Comparison of ENCODE assay signal across 23 cellular contexts in genomic region chr4:85455942-85456341, GRCh38. TPM values are rescaled to one million over a fixed set of nuclear protein-coding genes. Genes with fewer than 3 reads are reported as not detected.
DNase-seq lines count a peak whose midpoint lies in the region; ATAC-seq, FAIRE-seq and TF ChIP-seq lines count a peak whose summit lies in the region.
"Had no signal": no experiment of that assay in that cellular context is flagged by ENCODE, and none has a peak within 500 bp of the region (broad histone marks: within the 10 kb centered on the region; RNA-seq: fewer than 3 reads in every experiment).

No MANE protein-coding gene starts in this region.

- H3F3A ChIP-seq in OCI-LY1 (ENCODE audit: insufficient read depth, low read length) (no peaks in the 10 kb centered on the region), PC-3 (ENCODE audit: low read length, unreplicated experiment) (no peaks in the 10 kb centered on the region)

- H3K9me3 ChIP-seq in OCI-LY1 (ENCODE audit: low read length) = no peaks in the 10 kb centered on the region
- H3K9me3 ChIP-seq in PC-3 (ENCODE audit: low read length) = no peaks in the 10 kb centered on the region
- H3K9me3 ChIP-seq: A549, Caco-2 had no signal

- no TSS peak for BruUV-seq in PC-3 (replicated peaks; lab: Mats Ljungman, UMichigan)

- peak; percentile 58 for FAIRE-seq in bronchial epithelial cell (lab: Jason Lieb, UNC)
- FAIRE-seq: A549, D721Med, G401.6, GM12891, GM19239 had no signal

- no peaks in the 10 kb centered on the region for H3K27me3 ChIP-seq in OCI-LY1 (ENCODE audit: insufficient read depth, low read length)
- H3K27me3 ChIP-seq in bronchial epithelial cell (ENCODE audit: control insufficient read depth, insufficient read depth, low read length) = no peaks in the 10 kb centered on the region
- H3K27me3 ChIP-seq in PC-3 (ENCODE audit: low read length) = no peaks in the 10 kb centered on the region
- H3K27me3 ChIP-seq: BLaER1 treated with 17β-estradiol and CSF1 and Interleukin-3, amounts not matched to agents 10 nM and 100 nM had no signal

- peak overlapping the region in 1 of 2 donors; percentile 12 for H3K4me3 Mint-ChIP-seq in stimulated activated naive B cell treated with anti-CD40 and anti-IgM and Interleukin-4, amounts not matched to agents 10 μg/mL and 1 μg/mL and 100 μg/mL, for 72 hours
- H3K4me3 Mint-ChIP-seq: B cell; CD4-positive, alpha-beta T cell; CD8-positive, alpha-beta T cell had no signal

- POLR2A ChIA-PET in PC-3 (lab: Charles Lee; ENCODE audit: unreplicated experiment) = no interaction called here

- DNase-seq in bronchial epithelial cell (ENCODE audit: low read depth) = peak; percentile 48
- no peak for DNase-seq in stimulated activated naive B cell treated with anti-CD40 and anti-IgM and Interleukin-4, amounts not matched to agents 10 μg/mL and 1 μg/mL and 100 μg/mL, for 72 hours
- no peak for DNase-seq in activated CD8-positive, alpha-beta memory T cell treated with anti-CD3 and anti-CD28 coated beads, Interleukin-2, amount 50 U/mL, for 4 hours
- DNase-seq in PC-3 = no peak
- no peak for DNase-seq in KG1 (lab: John Stamatoyannopoulos, UW)
- DNase-seq: AML-193; Caco-2; Calu3; CD4-positive, alpha-beta T cell; CD8-positive, alpha-beta T cell; DMS79 treated with DMSO at 0.1 percent for 48 hours; GF-D8 had no signal

- no peak overlapping the region for H3K4me2 ChIP-seq in OCI-LY1 (ENCODE audit: low read length)
- H3K4me2 ChIP-seq in PC-3 (ENCODE audit: low read length) = no peak overlapping the region
- H3K4me2 ChIP-seq: A549; BLaER1 treated with 17β-estradiol and CSF1 and Interleukin-3, amounts not matched to agents 10 nM and 100 nM had no signal

- CTCF ChIA-PET in PC-3 (lab: Charles Lee) = no interaction called here

- H4K20me1 ChIP-seq in OCI-LY1 (ENCODE audit: insufficient read depth, low read length) (no peaks in the 10 kb centered on the region), PC-3 (ENCODE audit: low read length) (no peaks in the 10 kb centered on the region)
- H4K20me1 ChIP-seq: BLaER1 treated with 17β-estradiol and CSF1 and Interleukin-3, amounts not matched to agents 10 nM and 100 nM had no signal

- no peak for TF ChIP-seq CTCF in OCI-LY1 (IDR thresholded peaks at IDR 0.05; ENCODE audit: low read length)
- no peak for TF ChIP-seq CTCF in bronchial epithelial cell (IDR thresholded peaks at IDR 0.05; ENCODE audit: insufficient read depth, low read length, severe bottlenecking)
- no peak for TF ChIP-seq CTCF in PC-3 (conservative IDR thresholded peaks at IDR 0.05; ENCODE audit: low read depth, low read length)

- H3K4me1 ChIP-seq in OCI-LY1 (ENCODE audit: insufficient read depth, low read length, severe bottlenecking) (peaks cover 62% of the 10 kb centered on the region), PC-3 (ENCODE audit: insufficient read depth, low read length) (no peaks in the 10 kb centered on the region)
- H3K4me1 ChIP-seq: A549; BLaER1 treated with 17β-estradiol and CSF1 and Interleukin-3, amounts not matched to agents 10 nM and 100 nM had no signal

- H3K9ac ChIP-seq in OCI-LY1 (ENCODE audit: low read length) (no peak overlapping the region), PC-3 (ENCODE audit: low read length) (no peak overlapping the region)
- H3K9ac ChIP-seq: BLaER1 treated with 17β-estradiol and CSF1 and Interleukin-3, amounts not matched to agents 10 nM and 100 nM had no signal

- H2AFZ ChIP-seq in OCI-LY1 (ENCODE audit: low read length) (no peak overlapping the region), PC-3 (ENCODE audit: low read length) (no peak overlapping the region)

- H3K4me1 Mint-ChIP-seq in stimulated activated naive B cell treated with anti-CD40 and anti-IgM and Interleukin-4, amounts not matched to agents 10 μg/mL and 1 μg/mL and 100 μg/mL, for 72 hours = peaks cover 11 to 29% of the 10 kb centered on the region in 2 donors

- intact Hi-C loops in PC-3 (cut with micrococcal nuclease) = no loop called here

- H3K27ac Mint-ChIP-seq in stimulated activated naive B cell treated with anti-CD40 and anti-IgM and Interleukin-4, amounts not matched to agents 10 μg/mL and 1 μg/mL and 100 μg/mL, for 72 hours = peak overlapping the region; percentile 1
- H3K27ac Mint-ChIP-seq: B cell; CD4-positive, alpha-beta T cell; CD8-positive, alpha-beta T cell had no signal

- H3K27ac ChIP-seq in OCI-LY1 (ENCODE audit: low read depth, low read length, poor library complexity, severe bottlenecking) (peak overlapping the region; percentile 50), PC-3 (ENCODE audit: low read length) (no peak overlapping the region)
- H3K27ac ChIP-seq: 22Rv1; A549; BLaER1 treated with 17β-estradiol and CSF1 and Interleukin-3, amounts not matched to agents 10 nM and 100 nM; C4-2B had no signal

- H3K9me2 ChIP-seq in OCI-LY1 (ENCODE audit: low read depth, low read length) (no peaks in the 10 kb centered on the region), PC-3 (replicated peaks; ENCODE audit: low read length) (no peaks in the 10 kb centered on the region)

- H3K79me2 ChIP-seq in OCI-LY1 (ENCODE audit: insufficient read depth, low read length) (no peaks in the 10 kb centered on the region), PC-3 (ENCODE audit: low read length) (no peaks in the 10 kb centered on the region)

- ATAC-seq in esophagus mucosa = peak; percentile 90
- ATAC-seq in stimulated activated naive B cell treated with anti-CD40 and anti-IgM and Interleukin-4, amounts not matched to agents 10 μg/mL and 1 μg/mL and 100 μg/mL, for 72 hours (replicated peaks) = peak; percentile 34 to 50
- no peak for ATAC-seq in PC-3
- ATAC-seq: A549; CD8-positive, alpha-beta T cell had no signal

- no peaks in the 10 kb centered on the region for H3K9me3 Mint-ChIP-seq in stimulated activated naive B cell treated with anti-CD40 and anti-IgM and Interleukin-4, amounts not matched to agents 10 μg/mL and 1 μg/mL and 100 μg/mL, for 72 hours
- H3K9me3 Mint-ChIP-seq: CD4-positive, alpha-beta T cell; CD8-positive, alpha-beta T cell had no signal

- H3K36me3 Mint-ChIP-seq in stimulated activated naive B cell treated with anti-CD40 and anti-IgM and Interleukin-4, amounts not matched to agents 10 μg/mL and 1 μg/mL and 100 μg/mL, for 72 hours = peaks cover 0 to 3% of the 10 kb centered on the region in 2 donors
- H3K36me3 Mint-ChIP-seq: CD8-positive, alpha-beta T cell had no signal

- H3K36me3 ChIP-seq in OCI-LY1 (ENCODE audit: insufficient read depth, low read length) (no peaks in the 10 kb centered on the region), bronchial epithelial cell (ENCODE audit: control insufficient read depth, insufficient read depth, low read length) (no peaks in the 10 kb centered on the region), PC-3 (ENCODE audit: low read depth, low read length) (no peaks in the 10 kb centered on the region)
- H3K36me3 ChIP-seq: BLaER1 treated with 17β-estradiol and CSF1 and Interleukin-3, amounts not matched to agents 10 nM and 100 nM had no signal

- no peak overlapping the region for H3K4me3 ChIP-seq in OCI-LY1 (ENCODE audit: low read depth, low read length, poor library complexity, severe bottlenecking)
- no peak overlapping the region for H3K4me3 ChIP-seq in bronchial epithelial cell (ENCODE audit: low read depth, low read length)
- H3K4me3 ChIP-seq in PC-3 (ENCODE audit: low read length) = no peak overlapping the region
- H3K4me3 ChIP-seq: A549; BLaER1 treated with 17β-estradiol and CSF1 and Interleukin-3, amounts not matched to agents 10 nM and 100 nM had no signal

- no peaks in the 10 kb centered on the region for H3K27me3 Mint-ChIP-seq in stimulated activated naive B cell treated with anti-CD40 and anti-IgM and Interleukin-4, amounts not matched to agents 10 μg/mL and 1 μg/mL and 100 μg/mL, for 72 hours
- H3K27me3 Mint-ChIP-seq: B cell; CD4-positive, alpha-beta T cell had no signal

RNA-seq across cellular contexts. Expression of gene ARHGAP24, which starts 19.0 kb away (rescaled TPM):
- total RNA-seq in bronchial epithelial cell (11.1 and 12.7 TPM in 2 replicates), esophagus mucosa (6.1 TPM), PC-3 (2014; rRNA removed) (7.2 and 7.4 TPM in 2 replicates)
